ENCODE assay signal across 12 cellular contexts in the genomic region with DNA sequence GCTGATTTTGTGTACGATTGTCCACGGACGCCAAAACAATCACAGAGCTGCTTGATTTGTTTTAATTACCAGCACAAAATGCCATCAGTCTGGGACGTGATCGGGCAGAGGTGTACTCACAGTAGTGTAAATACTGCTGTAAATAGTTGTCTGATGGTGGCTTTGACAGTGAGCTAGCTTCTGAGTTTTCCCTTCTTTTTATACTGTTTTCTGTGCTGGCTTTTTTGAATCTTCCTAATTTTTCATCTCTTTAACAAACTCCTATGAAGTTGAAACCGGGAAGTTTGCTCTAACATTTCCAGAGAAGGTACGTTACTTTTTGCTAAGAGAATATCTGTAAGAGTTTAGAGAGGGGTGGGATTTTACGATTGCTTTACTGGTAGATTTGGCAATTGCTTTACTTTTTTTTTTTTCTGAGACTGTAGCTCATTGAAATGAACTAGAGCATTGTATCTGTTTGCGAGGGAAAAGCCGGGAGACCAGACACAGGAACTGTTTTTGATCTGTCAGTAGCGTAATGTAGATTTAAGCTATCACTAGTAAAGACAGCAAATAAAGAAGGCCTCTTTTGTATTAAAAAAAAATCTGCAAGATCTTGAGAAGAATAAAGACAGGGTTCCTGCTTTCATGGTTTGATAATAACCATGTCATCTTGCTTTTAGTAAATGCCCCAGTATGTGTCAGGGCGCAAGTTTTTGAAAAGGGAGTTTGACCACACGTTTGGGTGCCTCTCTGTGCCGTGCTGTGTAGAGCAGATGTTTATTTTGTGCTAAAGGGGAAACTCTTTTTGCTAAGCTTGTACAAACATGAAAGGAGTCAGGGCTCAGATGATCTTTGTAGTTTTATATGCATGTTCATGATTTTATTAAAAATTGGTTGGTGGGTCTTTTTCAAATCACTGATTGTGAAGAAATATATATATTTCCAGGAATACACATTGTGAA. TPM values are rescaled to one million over a fixed set of nuclear protein-coding genes. Genes with fewer than 3 reads are reported as not detected.
A peak's percentile ranks its signal among the peaks of the same experiment; 100 is the strongest.
DNase-seq lines count a peak whose midpoint lies in the region; ATAC-seq and TF ChIP-seq lines count a peak whose summit lies in the region.
"Had no signal": no experiment of that assay in that cellular context is flagged by ENCODE, and none has a peak within 500 bp of the region (broad histone marks: within the 10 kb centered on the region; RNA-seq: fewer than 3 reads in every experiment).

No MANE protein-coding gene starts in this region.

- no peak overlapping the region for H3K4me3 Mint-ChIP-seq in activated CD8-positive, alpha-beta T cell treated with anti-CD3 and anti-CD28 coated beads for 36 hours
- H3K4me3 Mint-ChIP-seq in activated naive CD8-positive, alpha-beta T cell treated with anti-CD3 and anti-CD28 coated beads for 36 hours: no peak overlapping the region
- H3K4me3 Mint-ChIP-seq: central memory CD8-positive, alpha-beta T cell; naive thymus-derived CD4-positive, alpha-beta T cell had no signal

- H3K9me3 Mint-ChIP-seq in activated CD8-positive, alpha-beta T cell treated with anti-CD3 and anti-CD28 coated beads for 36 hours: no peaks in the 10 kb centered on the region
- H3K9me3 Mint-ChIP-seq in activated naive CD8-positive, alpha-beta T cell treated with anti-CD3 and anti-CD28 coated beads for 36 hours: no peaks in the 10 kb centered on the region
- H3K9me3 Mint-ChIP-seq: central memory CD8-positive, alpha-beta T cell had no signal

- no peaks in the 10 kb centered on the region for H3K36me3 Mint-ChIP-seq in activated CD8-positive, alpha-beta T cell treated with anti-CD3 and anti-CD28 coated beads for 36 hours (ENCODE audit: low read depth)
- no peaks in the 10 kb centered on the region for H3K36me3 Mint-ChIP-seq in activated naive CD8-positive, alpha-beta T cell treated with anti-CD3 and anti-CD28 coated beads for 36 hours
- H3K36me3 Mint-ChIP-seq: naive thymus-derived CD4-positive, alpha-beta T cell had no signal

- ATAC-seq in activated CD8-positive, alpha-beta T cell treated with anti-CD3 and anti-CD28 coated beads for 36 hours: no peak
- ATAC-seq: naive thymus-derived CD4-positive, alpha-beta T cell had no signal

- CTCF ChIA-PET in activated CD8-positive, alpha-beta T cell treated with anti-CD3 and anti-CD28 coated beads for 36 hours (lab: Charles Lee): no interaction called here

- peak overlapping the region; percentile 19; the same call in 1 of the 2 replicates for H3K9ac ChIP-seq in ES-I3 (ENCODE audit: low read depth, low read length)

- DNase-seq in foreskin fibroblast: no peak
- DNase-seq in retinal pigment epithelial cell (ENCODE audit: low read depth): no peak
- DNase-seq in NCI-H1436 treated with DMSO at 0.1 percent for 48 hours (lab: John Stamatoyannopoulos, UW): no peak
- DNase-seq in activated CD8-positive, alpha-beta T cell treated with anti-CD3 and anti-CD28 coated beads for 36 hours: no peak
- DNase-seq in stimulated activated CD4-positive, alpha-beta T cell treated with anti-CD3 and anti-CD28 coated beads, Interleukin-4, amount 100 ng/mL, for 24 hours: no peak
- DNase-seq in activated naive CD8-positive, alpha-beta T cell treated with anti-CD3 and anti-CD28 coated beads for 36 hours: no peak
- DNase-seq: naive thymus-derived CD4-positive, alpha-beta T cell; stimulated activated naive CD4-positive, alpha-beta T cell treated with Interleukin-2 at 50 U/mL for 16 hours; T-helper 9 cell had no signal

- no peaks in the 10 kb centered on the region for H3K9me3 ChIP-seq in ES-I3 (ENCODE audit: control insufficient read depth, insufficient read depth, low read length)

- no peaks in the 10 kb centered on the region for H3K4me1 Mint-ChIP-seq in activated CD8-positive, alpha-beta T cell treated with anti-CD3 and anti-CD28 coated beads for 36 hours (ENCODE audit: low read depth)
- no peaks in the 10 kb centered on the region for H3K4me1 Mint-ChIP-seq in activated naive CD8-positive, alpha-beta T cell treated with anti-CD3 and anti-CD28 coated beads for 36 hours
- H3K4me1 Mint-ChIP-seq: central memory CD8-positive, alpha-beta T cell; naive thymus-derived CD4-positive, alpha-beta T cell had no signal

- H3K4me1 ChIP-seq in ES-I3 (ENCODE audit: insufficient read depth, low read length): peaks cover 15% of the 10 kb centered on the region

- H3K36me3 ChIP-seq in ES-I3 (ENCODE audit: insufficient read depth, low read length): no peaks in the 10 kb centered on the region

- intact Hi-C loops in activated CD8-positive, alpha-beta T cell treated with anti-CD3 and anti-CD28 coated beads for 36 hours (cut with micrococcal nuclease): no loop called here

- TF ChIP-seq CTCF in foreskin fibroblast (IDR thresholded peaks at IDR 0.05; ENCODE audit: low read depth, low read length) (no peak), retinal pigment epithelial cell (conservative IDR thresholded peaks at IDR 0.05; ENCODE audit: low read depth, low read length) (no peak)
- no peak for TF ChIP-seq CTCF in activated CD8-positive, alpha-beta T cell treated with anti-CD3 and anti-CD28 coated beads for 36 hours (IDR thresholded peaks at IDR 0.05)

- H3K4me3 ChIP-seq in foreskin fibroblast (ENCODE audit: low read depth in 1 of 2, low read length in 2 of 2) (peak overlapping the region; percentile 34 to 51), retinal pigment epithelial cell (ENCODE audit: low read length) (peak overlapping the region; percentile 58)

- POLR2A ChIA-PET in activated CD8-positive, alpha-beta T cell treated with anti-CD3 and anti-CD28 coated beads for 36 hours (lab: Charles Lee): no interaction called here

- H3K27ac Mint-ChIP-seq in activated CD8-positive, alpha-beta T cell treated with anti-CD3 and anti-CD28 coated beads for 36 hours: no peak overlapping the region
- no peak overlapping the region for H3K27ac Mint-ChIP-seq in activated naive CD8-positive, alpha-beta T cell treated with anti-CD3 and anti-CD28 coated beads for 36 hours
- H3K27ac Mint-ChIP-seq: naive thymus-derived CD4-positive, alpha-beta T cell had no signal

- no peaks in the 10 kb centered on the region for H3K27me3 Mint-ChIP-seq in activated CD8-positive, alpha-beta T cell treated with anti-CD3 and anti-CD28 coated beads for 36 hours
- no peaks in the 10 kb centered on the region for H3K27me3 Mint-ChIP-seq in activated naive CD8-positive, alpha-beta T cell treated with anti-CD3 and anti-CD28 coated beads for 36 hours
- H3K27me3 Mint-ChIP-seq: central memory CD8-positive, alpha-beta T cell had no signal

TF ChIP-seq in PFSK-1, 5 proteins besides CTCF, POLR2A, EP300 and RAD21:
- no peak for TF ChIP-seq FOXP2 (optimal IDR thresholded peaks at IDR 0.05; ENCODE audit: borderline replicate concordance, extremely low read depth, extremely low read length, insufficient read depth)
- TF ChIP-seq SIN3A (IDR thresholded peaks at IDR 0.05; ENCODE audit: borderline replicate concordance, insufficient read depth, low read length): 0 out of 2 replicates have a peak, but pooled peaks have one; percentile 26

RNA-seq across cellular contexts. Expression of gene FOXP2, which starts 0.7 kb away (rescaled TPM):
- 24.1 TPM for polyA plus RNA-seq in PFSK-1 (2012; ENCODE audit: insufficient read length, low read depth)
- not detected for total RNA-seq in activated CD8-positive, alpha-beta T cell treated with anti-CD3 and anti-CD28 coated beads for 36 hours
- not detected for total RNA-seq in activated naive CD8-positive, alpha-beta T cell treated with anti-CD3 and anti-CD28 coated beads for 36 hours
- total RNA-seq: naive thymus-derived CD4-positive, alpha-beta T cell had no signal
- polyA plus RNA-seq: naive thymus-derived CD4-positive, alpha-beta T cell had no signal
